18 cellular contexts compared by ENCODE assay signal in the genomic region with DNA sequence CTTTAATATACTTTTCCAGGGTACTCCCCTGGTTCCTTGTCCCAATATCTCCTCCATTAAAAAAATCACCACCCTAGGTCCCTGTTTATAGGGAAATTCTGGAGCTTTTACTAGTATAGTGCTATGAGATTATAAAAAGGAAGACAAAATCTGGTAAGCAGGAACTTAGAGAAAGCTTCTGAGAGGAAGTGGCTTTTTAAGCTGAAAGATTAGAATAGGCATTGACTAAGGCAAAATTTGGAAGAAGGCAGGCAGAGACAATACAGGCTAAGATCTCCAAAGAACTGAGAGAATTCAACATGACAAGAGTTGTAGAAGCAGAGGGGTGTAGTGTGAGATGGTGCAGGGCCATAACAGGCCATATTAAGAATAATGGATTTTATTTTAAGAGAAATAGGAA. TPM values are rescaled to one million over a fixed set of nuclear protein-coding genes. Genes with fewer than 3 reads are reported as not detected.
A peak's percentile ranks its signal among the peaks of the same experiment; 100 is the strongest.
DNase-seq lines count a peak whose midpoint lies in the region; ATAC-seq, FAIRE-seq and TF ChIP-seq lines count a peak whose summit lies in the region.
"Had no signal": no experiment of that assay in that cellular context is flagged by ENCODE, and none has a peak within 500 bp of the region (broad histone marks: within the 10 kb centered on the region; RNA-seq: fewer than 3 reads in every experiment).

No MANE protein-coding gene starts in this region.

- BruUV-seq in OCI-LY7 (replicated peaks; lab: Mats Ljungman, UMichigan) (no TSS peak), K562 (replicated peaks; lab: Mats Ljungman, UMichigan) (no TSS peak)

- H3K23me2 ChIP-seq in H9 (ENCODE audit: insufficient read length, low read depth, low read length, poor library complexity, severe bottlenecking) = no peaks in the 10 kb centered on the region

- no peak overlapping the region for H4K91ac ChIP-seq in H9 (ENCODE audit: insufficient read length, low read depth, low read length)

- H3K18ac ChIP-seq in H9 (ENCODE audit: insufficient read length, low read depth, low read length) = no peak overlapping the region

- H3K9me1 ChIP-seq in K562 (ENCODE audit: control insufficient read depth, insufficient read depth, low read length) = no peaks in the 10 kb centered on the region

- no peak overlapping the region for H3T11ph ChIP-seq in H9 (ENCODE audit: low read length)

- POLR2A ChIA-PET in OCI-LY7 (lab: Charles Lee) = interaction anchor here (1.0 to 3.2 kb wide), 4 partner anchors 12 to 24 kb away, joined by 3 to 24 read pairs (median 4); a partner anchor contains a TSS
- POLR2A ChIA-PET in K562 (lab: Yijun Ruan, JAX) = interaction anchor here (1.0 to 2.1 kb wide), 4 partner anchors 8 to 117 kb away, joined by 3 to 5 read pairs (median 4); no protein-coding TSS in a partner anchor

- peak overlapping the region; percentile 12 for H3K4me3 Mint-ChIP-seq in activated naive CD4-positive, alpha-beta T cell treated with anti-CD3 and anti-CD28 coated beads, Interleukin-2, amount 50 U/mL, for 24 hours
- no peak overlapping the region for H3K4me3 Mint-ChIP-seq in stimulated activated naive B cell treated with anti-CD40 and anti-IgM and Interleukin-4, amounts not matched to agents 10 μg/mL and 1 μg/mL and 100 μg/mL, for 72 hours
- H3K4me3 Mint-ChIP-seq in H9 = no peak overlapping the region

- H3K9ac ChIP-seq in K562 (ENCODE audit: insufficient read depth in 1 of 2, low read depth in 2 of 2, low read length in 2 of 2) (no peak overlapping the region), H9 (ENCODE audit: extremely low read depth, insufficient read length, low read length) (no peak overlapping the region)

- H3K27ac ChIP-seq in OCI-LY7 (ENCODE audit: low read depth, low read length, poor library complexity, severe bottlenecking) (peak overlapping the region; percentile 7), K562 (ENCODE audit: extremely low read depth, low read depth, low read length) (no peak overlapping the region), H9 (ENCODE audit: insufficient read length, low read depth, low read length) (no peak overlapping the region), lower lobe of right lung (no peak overlapping the region)
- H3K27ac ChIP-seq: brain microvascular endothelial cell, dorsolateral prefrontal cortex, esophagus squamous epithelium had no signal

- H2BK15ac ChIP-seq in H9 (ENCODE audit: low read depth, low read length) = no peak overlapping the region

- no peak overlapping the region for H2BK12ac ChIP-seq in H9 (ENCODE audit: insufficient read length, low read depth, low read length)

- no peaks in the 10 kb centered on the region for H3K79me1 ChIP-seq in H9 (ENCODE audit: insufficient read depth, low read depth, low read length, poor library complexity, severe bottlenecking)

- H3K79me2 ChIP-seq in OCI-LY7 (ENCODE audit: insufficient read depth, low read depth, low read length) = no peaks in the 10 kb centered on the region
- H3K79me2 ChIP-seq in K562 (ENCODE audit: control insufficient read depth, insufficient read depth, low read length) = no peaks in the 10 kb centered on the region
- H3K79me2 ChIP-seq in H9 (ENCODE audit: insufficient read depth, low read length) = no peaks in the 10 kb centered on the region

- H3K27me3 ChIP-seq in K562 (ENCODE audit: control insufficient read depth in 2 of 2, insufficient read depth in 2 of 2, low read length in 2 of 2) = no peaks in the 10 kb centered on the region
- no peaks in the 10 kb centered on the region for H3K27me3 ChIP-seq in H9 (ENCODE audit: insufficient read depth, low read length)
- H3K27me3 ChIP-seq in lower lobe of right lung (ENCODE audit: low read depth) = no peaks in the 10 kb centered on the region
- H3K27me3 ChIP-seq: brain microvascular endothelial cell, dorsolateral prefrontal cortex, esophagus squamous epithelium had no signal

- H3K27ac Mint-ChIP-seq in activated naive CD4-positive, alpha-beta T cell treated with anti-CD3 and anti-CD28 coated beads, Interleukin-2, amount 50 U/mL, for 24 hours = peak overlapping the region; percentile 76
- H3K27ac Mint-ChIP-seq in stimulated activated naive B cell treated with anti-CD40 and anti-IgM and Interleukin-4, amounts not matched to agents 10 μg/mL and 1 μg/mL and 100 μg/mL, for 72 hours = peak overlapping the region; percentile 75
- no peak overlapping the region; a peak in 1 of 7 replicates for H3K27ac Mint-ChIP-seq in H9

- H3K4me1 Mint-ChIP-seq in activated naive CD4-positive, alpha-beta T cell treated with anti-CD3 and anti-CD28 coated beads, Interleukin-2, amount 50 U/mL, for 24 hours = peaks cover 32% of the 10 kb centered on the region
- H3K4me1 Mint-ChIP-seq in stimulated activated naive B cell treated with anti-CD40 and anti-IgM and Interleukin-4, amounts not matched to agents 10 μg/mL and 1 μg/mL and 100 μg/mL, for 72 hours = peaks cover 18 to 51% of the 10 kb centered on the region in 2 donors
- H3K4me1 Mint-ChIP-seq in H9 = peaks cover 3 to 4% of the 10 kb centered on the region in 2 experiments

- TF ChIP-seq EP300 in K562 (IDR thresholded peaks at IDR 0.05; ENCODE audit: low read length) = no peak

- no peaks in the 10 kb centered on the region for H3K27me3 Mint-ChIP-seq in activated naive CD4-positive, alpha-beta T cell treated with anti-CD3 and anti-CD28 coated beads, Interleukin-2, amount 50 U/mL, for 24 hours
- no peaks in the 10 kb centered on the region for H3K27me3 Mint-ChIP-seq in stimulated activated naive B cell treated with anti-CD40 and anti-IgM and Interleukin-4, amounts not matched to agents 10 μg/mL and 1 μg/mL and 100 μg/mL, for 72 hours
- no peaks in the 10 kb centered on the region for H3K27me3 Mint-ChIP-seq in H9 (ENCODE audit: low read depth)

- no peak overlapping the region for H3K4ac ChIP-seq in H9 (ENCODE audit: low read depth, low read length)

- no peaks in the 10 kb centered on the region for H4K20me1 ChIP-seq in OCI-LY7 (ENCODE audit: insufficient read depth, low read length)
- no peaks in the 10 kb centered on the region for H4K20me1 ChIP-seq in K562 (replicated peaks; ENCODE audit: control insufficient read depth, insufficient read depth, low read length)
- H4K20me1 ChIP-seq in H9 (ENCODE audit: control insufficient read depth, insufficient read depth, insufficient read length) = no peaks in the 10 kb centered on the region

- H3K36me3 Mint-ChIP-seq in activated naive CD4-positive, alpha-beta T cell treated with anti-CD3 and anti-CD28 coated beads, Interleukin-2, amount 50 U/mL, for 24 hours = no peaks in the 10 kb centered on the region
- peaks cover 29 to 40% of the 10 kb centered on the region in 2 donors for H3K36me3 Mint-ChIP-seq in stimulated activated naive B cell treated with anti-CD40 and anti-IgM and Interleukin-4, amounts not matched to agents 10 μg/mL and 1 μg/mL and 100 μg/mL, for 72 hours
- H3K36me3 Mint-ChIP-seq in H9 (ENCODE audit: insufficient read depth in 1 of 3, low read depth in 3 of 3) = peaks cover 16 to 59% (median 53%) of the 10 kb centered on the region in 3 experiments; a peak in 5 of 7 replicates

- H3K4me2 ChIP-seq in OCI-LY7 (ENCODE audit: low read length) = no peak overlapping the region
- H3K4me2 ChIP-seq in K562 (ENCODE audit: insufficient read depth, low read length) = no peak overlapping the region
- no peak overlapping the region for H3K4me2 ChIP-seq in H9 (ENCODE audit: insufficient read depth, insufficient read length, low read length)

- TF ChIP-seq CTCF in OCI-LY7 (conservative IDR thresholded peaks at IDR 0.05; ENCODE audit: low read length) (no peak), K562 (IDR thresholded peaks at IDR 0.05 in 2 of 3, conservative IDR thresholded peaks at IDR 0.05 in 1 of 3; ENCODE audit: insufficient read depth in 2 of 3, low read depth in 1 of 3, low read length in 3 of 3) (no peak), H9 (conservative IDR thresholded peaks at IDR 0.05) (no peak), lower lobe of right lung (IDR thresholded peaks at IDR 0.05) (no peak)

- in situ Hi-C loops in K562 (cut with MboI) = no loop called here

- no peak overlapping the region for H2BK20ac ChIP-seq in H9 (ENCODE audit: low read depth, low read length, poor library complexity, severe bottlenecking)

- H2AK5ac ChIP-seq in H9 (ENCODE audit: insufficient read length, low read length) = no peak overlapping the region

- H3K14ac ChIP-seq in H9 (ENCODE audit: insufficient read depth, low read length) = no peak overlapping the region

- H2AFZ ChIP-seq in OCI-LY7 (ENCODE audit: low read length) (no peak overlapping the region), K562 (ENCODE audit: low read depth, low read length) (no peak overlapping the region), H9 (ENCODE audit: low read length) (no peak overlapping the region)

- peaks cover 81% of the 10 kb centered on the region for H3K36me3 ChIP-seq in OCI-LY7 (ENCODE audit: insufficient read depth, low read length)
- H3K36me3 ChIP-seq in K562 (ENCODE audit: control insufficient read depth, insufficient read depth, low read length) = peaks cover 75% of the 10 kb centered on the region
- peaks cover under 1% of the 10 kb centered on the region for H3K36me3 ChIP-seq in lower lobe of right lung
- H3K36me3 ChIP-seq: brain microvascular endothelial cell had no signal

- H3K23ac ChIP-seq in H9 (ENCODE audit: insufficient read length, low read depth, low read length) = no peak overlapping the region

- H3K9me3 Mint-ChIP-seq in activated naive CD4-positive, alpha-beta T cell treated with anti-CD3 and anti-CD28 coated beads, Interleukin-2, amount 50 U/mL, for 24 hours = no peaks in the 10 kb centered on the region
- H3K9me3 Mint-ChIP-seq in stimulated activated naive B cell treated with anti-CD40 and anti-IgM and Interleukin-4, amounts not matched to agents 10 μg/mL and 1 μg/mL and 100 μg/mL, for 72 hours = peaks cover 0 to 1% of the 10 kb centered on the region in 2 donors
- H3K9me3 Mint-ChIP-seq in H9 = no peaks in the 10 kb centered on the region

- no peak for DNase-seq in activated naive CD4-positive, alpha-beta T cell treated with Interleukin-2 at 50 U/mL for 16 hours
- no peak for DNase-seq in OCI-LY7 (ENCODE audit: low spot score)
- DNase-seq in K562 (ENCODE audit: extremely low read depth in 1 of 4, low spot score in 3 of 4) = no peak
- no peak for DNase-seq in stimulated activated naive B cell treated with anti-CD40 and anti-IgM and Interleukin-4, amounts not matched to agents 10 μg/mL and 1 μg/mL and 100 μg/mL, for 72 hours
- no peak for DNase-seq in H9
- no peak for DNase-seq in lower lobe of right lung
- DNase-seq: activated CD8-positive, alpha-beta memory T cell treated with anti-CD3 and anti-CD28 coated beads for 24 hours; activated gamma-delta T cell; brain microvascular endothelial cell; dorsolateral prefrontal cortex; esophagus squamous epithelium; glutamatergic neuron; mesendoderm; NCI-H1930; SIG-M5 had no signal

- no peak for TF ChIP-seq RAD21 in K562 (CRISPR knock-in tag; conservative IDR thresholded peaks at IDR 0.05 in 1 of 2, IDR thresholded peaks at IDR 0.05 in 1 of 2)

- ATAC-seq in K562 (no peak), GM19395 (IDR thresholded peaks at IDR 0.05; ENCODE audit: unreplicated experiment) (no peak), lower lobe of right lung (no peak)
- no peak for ATAC-seq in stimulated activated naive B cell treated with anti-CD40 and anti-IgM and Interleukin-4, amounts not matched to agents 10 μg/mL and 1 μg/mL and 100 μg/mL, for 72 hours (replicated peaks)

- no peak for FAIRE-seq in K562 (lab: Jason Lieb, UNC)
- FAIRE-seq: H1 had no signal

- no peak overlapping the region for H2BK120ac ChIP-seq in H9 (ENCODE audit: low read depth, low read length, poor library complexity, severe bottlenecking)

- H3K4me1 ChIP-seq in OCI-LY7 (ENCODE audit: insufficient read depth, low read length, poor library complexity, severe bottlenecking) = peaks cover 14% of the 10 kb centered on the region
- no peaks in the 10 kb centered on the region for H3K4me1 ChIP-seq in K562 (replicated peaks in 1 of 2; ENCODE audit: control insufficient read depth in 2 of 2, insufficient read depth in 2 of 2, low read length in 2 of 2)
- H3K4me1 ChIP-seq in H9 (ENCODE audit: insufficient read depth, low read length) = no peaks in the 10 kb centered on the region
- peaks cover 12% of the 10 kb centered on the region for H3K4me1 ChIP-seq in lower lobe of right lung
- H3K4me1 ChIP-seq: esophagus squamous epithelium had no signal

- H3K9me3 ChIP-seq in OCI-LY7 (ENCODE audit: low read length) = no peaks in the 10 kb centered on the region
- H3K9me3 ChIP-seq in K562 (replicated peaks; ENCODE audit: control insufficient read depth, insufficient read depth, low read depth, low read length) = no peaks in the 10 kb centered on the region
- no peaks in the 10 kb centered on the region for H3K9me3 ChIP-seq in H9 (ENCODE audit: control insufficient read depth, low read depth, low read length)
- no peaks in the 10 kb centered on the region for H3K9me3 ChIP-seq in lower lobe of right lung
- H3K9me3 ChIP-seq: esophagus squamous epithelium had no signal

- H2BK5ac ChIP-seq in H9 (ENCODE audit: insufficient read length, low read length) = no peak overlapping the region

- no peak overlapping the region for H3K56ac ChIP-seq in H9 (ENCODE audit: insufficient read length, low read depth, low read length)

- TF ChIP-seq POLR2A in K562 (conservative IDR thresholded peaks at IDR 0.05) = no peak

- H3K4me3 ChIP-seq in OCI-LY7 (ENCODE audit: low read depth, low read length, poor library complexity, severe bottlenecking) (no peak overlapping the region), K562 (no peak overlapping the region), lower lobe of right lung (no peak overlapping the region)
- H3K4me3 ChIP-seq: dorsolateral prefrontal cortex, esophagus squamous epithelium had no signal

- intact Hi-C loops in OCI-LY7 (cut with micrococcal nuclease; ENCODE audit: unreplicated experiment) (no loop called here), K562 (cut with micrococcal nuclease) (no loop called here), lower lobe of right lung (cut with DNase I) (no loop called here)

- CTCF ChIA-PET in OCI-LY7 (lab: Charles Lee; ENCODE audit: unreplicated experiment) (interaction anchor here (1.3 kb wide), 1 partner anchor 23 kb away, joined by 3 read pairs; no protein-coding TSS in a partner anchor), K562 (lab: Yijun Ruan, JAX; ENCODE audit: low intra/inter-chr PET ratio) (no interaction called here)

- no peaks in the 10 kb centered on the region for H3K9me2 ChIP-seq in OCI-LY7 (ENCODE audit: insufficient read depth, low read length)

- H4K5ac ChIP-seq in H9 (ENCODE audit: insufficient read length, low read depth, low read length) = no peak overlapping the region

- H4K8ac ChIP-seq in H9 (replicated peaks; ENCODE audit: insufficient read length, low read depth, low read length) = no peak overlapping the region

RNA-seq across cellular contexts. Expression of a gene that starts 25.8 kb away (rescaled TPM):
- 21.4 and 27.6 TPM in 2 replicates for total RNA-seq in OCI-LY7 (2014; rRNA removed; shearing (Covaris generic))
- total RNA-seq in OCI-LY7 (2022) (38.8 and 42.1 TPM in 2 replicates), K562 (2014; rRNA removed) (19.6 and 22.1 TPM in 2 replicates), K562 (2014; rRNA removed; fragmentation: Illumina TruSeq; extraction: Trizol) (37.9 and 41.9 TPM in 2 replicates), K562 (2015; rRNA removed; fragmentation: Illumina TruSeq; extraction: Trizol) (36.8 and 39.1 TPM in 2 replicates), K562 (2021) (37.4 and 37.7 TPM in 2 replicates), H9 (2021) (28.1 and 30.7 TPM in 2 replicates), lower lobe of right lung (0.71 TPM)
- total RNA-seq in K562 (2011; cell fraction: chromatin; rRNA removed; ENCODE audit: low replicate concordance) = 11.6 and 39.0 TPM in 2 replicates
- total RNA-seq in K562 (2011; cell fraction: nucleolus; rRNA removed) = 9.2 and 9.6 TPM in 2 replicates
- 25.8 and 42.7 TPM in 2 replicates for total RNA-seq in K562 (2011; cell fraction: nucleoplasm; rRNA removed)
- polyA plus RNA-seq in K562 (2011; rRNA removed) (18.0 and 20.0 TPM in 2 replicates), K562 (2014; fragmentation: Illumina TruSeq; extraction: Trizol) (46.5 and 57.3 TPM in 2 replicates), K562 (2014; fragmentation: Nextera tagmentation; extraction: Ambion mirVana) (10 to 100 TPM; 13.7 to 17.0 TPM), K562 (2014; rRNA removed) (23.9 and 28.2 TPM in 2 replicates)
- polyA plus RNA-seq in K562 (2011; cell fraction: cytosol; rRNA removed) = 5.4 and 8.4 TPM in 2 replicates
- 9.7 and 9.8 TPM in 2 replicates for polyA plus RNA-seq in K562 (2011; cell fraction: nucleus; rRNA removed)
- polyA plus RNA-seq in K562 (2012) = 23.7 and 24.2 TPM in 2 replicates
- 23.6 and 31.6 TPM in 2 replicates for polyA minus RNA-seq in K562 (2011; rRNA and poly(A)+ RNA removed)
- 12.6 and 13.3 TPM in 2 replicates for polyA minus RNA-seq in K562 (2011; cell fraction: cytosol; rRNA and poly(A)+ RNA removed)
- polyA minus RNA-seq in K562 (2011; cell fraction: nucleus; rRNA and poly(A)+ RNA removed) = 15.6 and 22.7 TPM in 2 replicates

Comparison
In these comparisons a context has a peak if more than half of its experiments do, and no peak if none do; other contexts are left out.
1. H3K27ac Mint-ChIP-seq: peak in activated naive CD4-positive, alpha-beta T cell treated with anti-CD3 and anti-CD28 coated beads, Interleukin-2, amount 50 U/mL, for 24 hours (single experiment) and stimulated activated naive B cell treated with anti-CD40 and anti-IgM and Interleukin-4, amounts not matched to agents 10 μg/mL and 1 μg/mL and 100 μg/mL, for 72 hours (single experiment); none in H9 (0 of 3).